ENCODE assay signal across 9 cellular contexts in the genomic region with DNA sequence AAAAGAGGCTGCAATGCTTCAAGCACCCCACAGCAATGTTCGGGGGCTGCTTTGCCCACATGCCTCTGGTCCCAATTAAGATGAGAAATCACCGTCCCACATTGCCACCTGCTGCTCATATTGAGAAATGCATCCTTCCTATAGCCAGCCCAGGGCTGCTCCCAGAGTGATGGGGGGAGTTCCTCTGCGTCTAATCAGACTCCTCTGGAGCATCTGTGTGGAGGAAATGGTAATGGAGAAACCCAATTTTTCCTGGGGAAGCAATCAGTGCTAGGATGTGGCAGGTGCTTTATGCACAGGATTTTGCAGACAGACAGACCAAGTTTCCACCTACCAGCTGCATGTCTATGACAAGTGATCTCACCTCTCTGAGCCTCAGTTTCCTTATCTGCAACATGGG. TPM values are rescaled to one million over a fixed set of nuclear protein-coding genes. Genes with fewer than 3 reads are reported as not detected.
A peak's percentile ranks its signal among the peaks of the same experiment; 100 is the strongest.
DNase-seq lines count a peak whose midpoint lies in the region; ATAC-seq and TF ChIP-seq lines count a peak whose summit lies in the region.
"Had no signal": no experiment of that assay in that cellular context is flagged by ENCODE, and none has a peak within 500 bp of the region (broad histone marks: within the 10 kb centered on the region; RNA-seq: fewer than 3 reads in every experiment).

No MANE protein-coding gene starts in this region.

- no peak overlapping the region for H3K4me3 ChIP-seq in CD8-positive, alpha-beta T cell (ENCODE audit: low read depth, low read length)
- H3K4me3 ChIP-seq in HEK293 (ENCODE audit: low read depth, low read length): no peak overlapping the region
- H3K4me3 ChIP-seq in dorsolateral prefrontal cortex: no peak overlapping the region
- H3K4me3 ChIP-seq in mesendoderm (ENCODE audit: low read length): no peak overlapping the region

- H3K4me1 Mint-ChIP-seq in CD8-positive, alpha-beta T cell (ENCODE audit: low read depth): peaks cover 12% of the 10 kb centered on the region
- H3K4me1 Mint-ChIP-seq in activated CD4-positive, alpha-beta T cell treated with anti-CD3 and anti-CD28 coated beads, Interleukin-2, amount 10 ng/mL, durations not matched to agents 7 days and 5 days: peaks cover 23% of the 10 kb centered on the region

- H3K27ac Mint-ChIP-seq in CD8-positive, alpha-beta T cell: no peak overlapping the region
- H3K27ac Mint-ChIP-seq in activated CD4-positive, alpha-beta T cell treated with anti-CD3 and anti-CD28 coated beads, Interleukin-2, amount 10 ng/mL, durations not matched to agents 7 days and 5 days: peak overlapping the region; percentile 74

- H4K5ac ChIP-seq in mesendoderm (ENCODE audit: low read length): no peak overlapping the region

- WGBS in mesendoderm (ENCODE audit: extremely low coverage, insufficient coverage, low lambda C conversion rate): no CpG with 5 or more reads among the region's 3 CpGs

- no peaks in the 10 kb centered on the region for H3K79me2 ChIP-seq in mesendoderm (ENCODE audit: control insufficient read depth, insufficient read depth, low read length)

- H3K27ac ChIP-seq in CD8-positive, alpha-beta T cell (ENCODE audit: low read depth, low read length): no peak overlapping the region
- H3K27ac ChIP-seq in HEK293 (ENCODE audit: extremely low read depth, low read depth, low read length) (no peak overlapping the region), dorsolateral prefrontal cortex (peak overlapping the region in 1 of 59 donors; percentile 1), mesendoderm (ENCODE audit: low read depth, low read length) (no peak overlapping the region)

- H3K9me3 Mint-ChIP-seq in CD8-positive, alpha-beta T cell: no peaks in the 10 kb centered on the region
- no peaks in the 10 kb centered on the region for H3K9me3 Mint-ChIP-seq in activated CD4-positive, alpha-beta T cell treated with anti-CD3 and anti-CD28 coated beads, Interleukin-2, amount 10 ng/mL, durations not matched to agents 7 days and 5 days
- H3K9me3 Mint-ChIP-seq: IgD-negative memory B cell had no signal

- H4K8ac ChIP-seq in mesendoderm (ENCODE audit: low read depth, low read length): no peak overlapping the region

- H3K4me3 Mint-ChIP-seq in CD8-positive, alpha-beta T cell: no peak overlapping the region
- peak overlapping the region; percentile 14 for H3K4me3 Mint-ChIP-seq in activated CD4-positive, alpha-beta T cell treated with anti-CD3 and anti-CD28 coated beads, Interleukin-2, amount 10 ng/mL, durations not matched to agents 7 days and 5 days

- CTCF ChIA-PET in CD8-positive, alpha-beta T cell (lab: Charles Lee): interaction anchor here (0.7 to 1.1 kb wide), 8 partner anchors 10 to 202 kb away, joined by 3 to 5 read pairs (median 3); no protein-coding TSS in a partner anchor
- CTCF ChIA-PET in HEK293 (lab: Yijun Ruan, JAX): interaction anchor here (0.6 to 3.1 kb wide), 20 partner anchors 9 to 892 kb away, joined by 3 to 28 read pairs (median 4); no protein-coding TSS in a partner anchor
- CTCF ChIA-PET in activated CD4-positive, alpha-beta T cell treated with anti-CD3 and anti-CD28 coated beads, Interleukin-2, amount 10 ng/mL, durations not matched to agents 7 days and 5 days (lab: Charles Lee): interaction anchor here (0.7 to 1.7 kb wide), 7 partner anchors 8 to 203 kb away, joined by 3 to 5 read pairs (median 3); no protein-coding TSS in a partner anchor

- DNase-seq in CD8-positive, alpha-beta T cell: peak; percentile 36 to 68 (median 47)
- DNase-seq in NCI-H526 (lab: John Stamatoyannopoulos, UW) (peak; percentile 44 to 85), dorsolateral prefrontal cortex (peak in 7 of 10 donors; percentile 43 to 73 (median 59)), mesendoderm (peak; percentile 78)
- peak; percentile 75 for DNase-seq in activated CD4-positive, alpha-beta T cell treated with anti-CD3 and anti-CD28 coated beads, Interleukin-2, amount 10 ng/mL, durations not matched to agents 7 days and 5 days
- peak; percentile 13 to 21 for DNase-seq in stimulated activated CD8-positive, alpha-beta memory T cell treated with anti-CD3 and anti-CD28 coated beads, Interleukin-7, amount 100 ng/mL, for 1 hour (ENCODE audit: low read depth in 2 of 2)

- intact Hi-C loops in CD8-positive, alpha-beta T cell (cut with DNase I, micrococcal nuclease): loop anchor here (1.0 kb wide), 2 partner anchors 200 to 312 kb away; no protein-coding TSS in a partner anchor
- intact Hi-C loops in dorsolateral prefrontal cortex (cut with DNase I): loop anchor here (2.0 kb wide), 2 partner anchors 200 to 202 kb away; no protein-coding TSS in a partner anchor

- H3K4me1 ChIP-seq in CD8-positive, alpha-beta T cell (ENCODE audit: insufficient read depth, low read length): no peaks in the 10 kb centered on the region
- H3K4me1 ChIP-seq in HEK293 (ENCODE audit: control insufficient read depth, insufficient read depth, low read length) (no peaks in the 10 kb centered on the region), mesendoderm (ENCODE audit: control insufficient read depth, low read depth, low read length) (no peaks in the 10 kb centered on the region)

- no peaks in the 10 kb centered on the region for H3K36me3 Mint-ChIP-seq in CD8-positive, alpha-beta T cell
- no peaks in the 10 kb centered on the region for H3K36me3 Mint-ChIP-seq in activated CD4-positive, alpha-beta T cell treated with anti-CD3 and anti-CD28 coated beads, Interleukin-2, amount 10 ng/mL, durations not matched to agents 7 days and 5 days (ENCODE audit: low read depth)

- no peak overlapping the region for H3K23ac ChIP-seq in mesendoderm (ENCODE audit: low read length)

- H3K79me1 ChIP-seq in mesendoderm (ENCODE audit: low read length): no peaks in the 10 kb centered on the region

- no peaks in the 10 kb centered on the region for H3K36me3 ChIP-seq in CD8-positive, alpha-beta T cell (ENCODE audit: insufficient read depth, low read length)
- no peaks in the 10 kb centered on the region for H3K36me3 ChIP-seq in HEK293 (ENCODE audit: control insufficient read depth in 2 of 2, insufficient read depth in 1 of 2, low read length in 2 of 2)
- no peaks in the 10 kb centered on the region for H3K36me3 ChIP-seq in mesendoderm (ENCODE audit: control insufficient read depth, insufficient read depth, low read length)

- no peak overlapping the region for H3K4ac ChIP-seq in mesendoderm (ENCODE audit: low read depth, low read length)

- no peak overlapping the region for H2BK120ac ChIP-seq in mesendoderm (ENCODE audit: low read depth, low read length)

- POLR2A ChIA-PET in CD8-positive, alpha-beta T cell (lab: Charles Lee): interaction anchor here (0.7 kb wide), 2 partner anchors 17 to 270 kb away, joined by 3 read pairs; no protein-coding TSS in a partner anchor
- POLR2A ChIA-PET in HEK293 (lab: Yijun Ruan, JAX): no interaction called here
- POLR2A ChIA-PET in activated CD4-positive, alpha-beta T cell treated with anti-CD3 and anti-CD28 coated beads, Interleukin-2, amount 10 ng/mL, durations not matched to agents 7 days and 5 days (lab: Charles Lee): no interaction called here

- H3K56ac ChIP-seq in mesendoderm (ENCODE audit: low read length): no peak overlapping the region

- no peaks in the 10 kb centered on the region for H3K9me3 ChIP-seq in CD8-positive, alpha-beta T cell (ENCODE audit: low read length)
- no peaks in the 10 kb centered on the region for H3K9me3 ChIP-seq in HEK293 (ENCODE audit: control insufficient read depth, insufficient read depth, low read depth, low read length)

- peak; percentile 83 for TF ChIP-seq CTCF in CD8-positive, alpha-beta T cell (IDR thresholded peaks at IDR 0.05)
- TF ChIP-seq CTCF in HEK293 (tag by site-specific recombination; IDR thresholded peaks at IDR 0.05) (0 out of 2 replicates have a peak, but pooled peaks have one; percentile 32), dorsolateral prefrontal cortex (IDR thresholded peaks at IDR 0.05 in 54 of 56, conservative IDR thresholded peaks at IDR 0.05 in 2 of 56; ENCODE audit: low read depth in 1 of 56, partially characterized antibody in 56 of 56) (peak; percentile 58 to 93 (median 84))

- H3K18ac ChIP-seq in mesendoderm (ENCODE audit: low read length): no peak overlapping the region

- no peak overlapping the region for H2BK5ac ChIP-seq in mesendoderm (ENCODE audit: low read length)

- no peak overlapping the region for H3K9ac ChIP-seq in mesendoderm (ENCODE audit: low read length)

- H3K27me3 ChIP-seq in CD8-positive, alpha-beta T cell (ENCODE audit: insufficient read depth, low read length): no peaks in the 10 kb centered on the region
- no peaks in the 10 kb centered on the region for H3K27me3 ChIP-seq in dorsolateral prefrontal cortex
- no peaks in the 10 kb centered on the region for H3K27me3 ChIP-seq in mesendoderm (ENCODE audit: insufficient read depth, low read length, poor library complexity)

- H3K4me2 ChIP-seq in mesendoderm (ENCODE audit: low read length): no peak overlapping the region

- peak; percentile 80 for ATAC-seq in CD8-positive, alpha-beta T cell
- ATAC-seq in GM18511 (IDR thresholded peaks at IDR 0.05; ENCODE audit: unreplicated experiment): no peak

- no peak overlapping the region for H2AK5ac ChIP-seq in mesendoderm (ENCODE audit: low read length)

- H3K27me3 Mint-ChIP-seq in CD8-positive, alpha-beta T cell (ENCODE audit: low read depth): peaks cover 14% of the 10 kb centered on the region
- H3K27me3 Mint-ChIP-seq in activated CD4-positive, alpha-beta T cell treated with anti-CD3 and anti-CD28 coated beads, Interleukin-2, amount 10 ng/mL, durations not matched to agents 7 days and 5 days: peaks cover 14% of the 10 kb centered on the region

- H2BK15ac ChIP-seq in mesendoderm (replicated peaks; ENCODE audit: low read depth): no peak overlapping the region

TF ChIP-seq in HEK293, 187 proteins besides CTCF, POLR2A, EP300 and RAD21 (continues in another document):
- TF ChIP-seq ZNF48 (tag by site-specific recombination; IDR thresholded peaks at IDR 0.05) (no peak), ZNF654 (tag by site-specific recombination; IDR thresholded peaks at IDR 0.05; ENCODE audit: low read depth) (peak; percentile 81)

RNA-seq across cellular contexts. Expression of gene PTGIS, which starts 33.6 kb away (rescaled TPM):
- total RNA-seq in CD8-positive, alpha-beta T cell: not detected
- under 1 TPM; 0.40 to 0.62 TPM for total RNA-seq in activated CD4-positive, alpha-beta T cell treated with anti-CD3 and anti-CD28 coated beads, Interleukin-2, amount 10 ng/mL, durations not matched to agents 7 days and 5 days
- total RNA-seq in dorsolateral prefrontal cortex: 10 to 100 TPM in 2 of 120 experiments, 1 to 10 TPM in 113, under 1 TPM in 5; 0.66 to 21.1 (median 2.7) TPM
- 13.1 TPM for polyA plus RNA-seq in mesendoderm (2013, experiment 1 of 2)
- 13.0 TPM for polyA plus RNA-seq in mesendoderm (2013, experiment 2 of 2)
- polyA plus RNA-seq: IgD-negative memory B cell had no signal

RNA-seq across cellular contexts. Expression of gene KCNB1, which starts 51.8 kb away (rescaled TPM):
- under 1 TPM; 0.14 to 0.39 TPM for total RNA-seq in CD8-positive, alpha-beta T cell
- under 1 TPM in 1 of 2 experiments, not detected in 1; 0.07 TPM for total RNA-seq in activated CD4-positive, alpha-beta T cell treated with anti-CD3 and anti-CD28 coated beads, Interleukin-2, amount 10 ng/mL, durations not matched to agents 7 days and 5 days
- 100 to 1,000 TPM in 85 of 120 experiments, 10 to 100 TPM in 35; 39.1 to 171 (median 119) TPM for total RNA-seq in dorsolateral prefrontal cortex
- 0.52 TPM for polyA plus RNA-seq in mesendoderm (2013, experiment 1 of 2)
- 0.53 TPM for polyA plus RNA-seq in mesendoderm (2013, experiment 2 of 2)
- polyA plus RNA-seq: IgD-negative memory B cell had no signal

Comparison
In these comparisons a context has a peak if more than half of its experiments do, and no peak if none do; other contexts are left out.
1. DNase-seq: peak in every context shown above with its lines; median percentile 78 in mesendoderm; 75 in activated CD4-positive, alpha-beta T cell treated with anti-CD3 and anti-CD28 coated beads, Interleukin-2, amount 10 ng/mL, durations not matched to agents 7 days and 5 days; 64 in NCI-H526; 59 in dorsolateral prefrontal cortex; 47 in CD8-positive, alpha-beta T cell; 17 in stimulated activated CD8-positive, alpha-beta memory T cell treated with anti-CD3 and anti-CD28 coated beads, Interleukin-7, amount 100 ng/mL, for 1 hour.
2. CTCF ChIP-seq: peak in every context shown above with its lines; median percentile 84 in dorsolateral prefrontal cortex; 83 in CD8-positive, alpha-beta T cell; 32 in HEK293.
3. RNA of gene KCNB1, which starts 51.8 kb away (total RNA-seq): 39.1 to 171 TPM in dorsolateral prefrontal cortex; 0.14 to 0.39 TPM in CD8-positive, alpha-beta T cell and 0.07 TPM in activated CD4-positive, alpha-beta T cell treated with anti-CD3 and anti-CD28 coated beads, Interleukin-2, amount 10 ng/mL, durations not matched to agents 7 days and 5 days; every median in the first group is over 10 times any median in the second.